10 cellular contexts compared by ENCODE assay signal in the genomic region with DNA sequence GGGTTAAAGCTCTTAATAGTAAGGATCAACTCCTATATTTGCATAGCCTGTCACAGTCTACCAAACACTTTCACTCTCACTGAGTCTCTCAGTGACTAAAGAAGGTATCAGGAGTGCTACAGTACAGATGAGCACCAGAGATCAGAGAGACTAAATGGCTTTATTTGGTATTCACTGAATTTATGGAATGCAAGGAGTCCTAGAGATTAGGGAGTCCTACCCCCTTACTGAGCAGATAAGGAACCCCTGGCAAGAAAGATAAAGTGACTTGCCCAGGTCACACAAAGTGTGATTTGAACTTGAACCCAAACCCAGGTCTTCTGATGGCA.
DNase-seq lines count a peak whose midpoint lies in the region; ATAC-seq and TF ChIP-seq lines count a peak whose summit lies in the region.
"Had no signal": no experiment of that assay in that cellular context is flagged by ENCODE, and none has a peak within 500 bp of the region (broad histone marks: within the 10 kb centered on the region; RNA-seq: fewer than 3 reads in every experiment).

No MANE protein-coding gene starts in this region.

- H3K9me3 ChIP-seq in testis: no peaks in the 10 kb centered on the region

- no peak for TF ChIP-seq POLR2A in testis (IDR thresholded peaks at IDR 0.05)

- no peaks in the 10 kb centered on the region for H3K4me1 ChIP-seq in testis

- intact Hi-C loops in testis (cut with DNase I; ENCODE audit: low total_unique reads): no loop called here

- H3K36me3 ChIP-seq in testis (ENCODE audit: low read depth, missing control alignments): no peaks in the 10 kb centered on the region

- no peak overlapping the region for H3K27ac ChIP-seq in testis
- H3K27ac ChIP-seq: parathyroid adenoma had no signal

- ATAC-seq in GM18868 (IDR thresholded peaks at IDR 0.05; ENCODE audit: unreplicated experiment) (peak; percentile 95), GM21576 (IDR thresholded peaks at IDR 0.05; ENCODE audit: unreplicated experiment) (peak; percentile 96), HG03175 (IDR thresholded peaks at IDR 0.05; ENCODE audit: unreplicated experiment) (peak; percentile 92)

- DNase-seq in germinal center (ENCODE audit: low spot score): peak; percentile 41
- DNase-seq in ureter (ENCODE audit: low spot score): no peak
- DNase-seq in DMS114 treated with DMSO at 0.1 percent for 48 hours (lab: John Stamatoyannopoulos, UW; ENCODE audit: unreplicated experiment): no peak
- DNase-seq in testis: no peak
- DNase-seq in stimulated activated CD4-positive, alpha-beta T cell treated with anti-CD3 and anti-CD28 coated beads, Interleukin-15, amount 100 ng/mL, for 24 hours: no peak
- DNase-seq: SIG-M5 had no signal

- H3K4me3 ChIP-seq in testis: no peak overlapping the region

- no peaks in the 10 kb centered on the region for H3K27me3 ChIP-seq in testis

- TF ChIP-seq CTCF in testis (IDR thresholded peaks at IDR 0.05): no peak
